In the genomic region with DNA sequence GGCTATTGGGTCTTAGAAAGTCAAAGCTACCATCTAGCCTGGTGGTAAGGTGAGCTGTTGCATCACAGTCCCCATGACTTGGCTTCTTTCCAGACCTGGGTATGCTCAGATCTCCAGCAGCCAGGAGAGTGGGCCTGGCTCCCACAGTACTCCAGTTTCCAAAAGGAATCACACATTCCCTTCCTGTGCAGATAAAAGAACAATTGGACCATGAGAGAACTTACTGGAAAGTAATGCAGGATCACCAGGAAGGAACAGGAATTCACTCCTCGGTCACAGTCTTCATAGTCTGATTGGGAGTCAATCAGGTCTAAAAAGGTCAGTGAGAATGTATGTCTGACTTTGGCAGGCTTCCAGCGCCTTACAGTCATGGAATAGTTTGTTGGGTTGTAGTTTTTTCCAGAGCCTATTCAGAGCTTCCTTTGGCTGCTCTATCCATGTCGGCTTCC, we compare ENCODE assay signal across 1 cellular context.
TF ChIP-seq lines count a peak whose summit lies in the region.

No MANE protein-coding gene starts in this region.

TF ChIP-seq in endothelial cell of umbilical vein, 7 proteins besides CTCF, POLR2A, EP300 and RAD21:
- TF ChIP-seq GATA2 (IDR thresholded peaks at IDR 0.05; ENCODE audit: insufficient read depth, insufficient read length, low read depth, low read length) (peak; percentile 56), JUN (IDR thresholded peaks at IDR 0.05; ENCODE audit: borderline replicate concordance, insufficient read depth, insufficient read length, low read depth) (no peak)
